Comparison of ENCODE assay signal across 1 cellular context in genomic region chr19:58300620-58301019, GRCh38.
TF ChIP-seq lines count a peak whose summit lies in the region.

No MANE protein-coding gene starts in this region.

TF ChIP-seq in SK-N-SH treated with all-trans-retinoic acid at 6 μM for 48 hours, 23 proteins besides CTCF, POLR2A, EP300 and RAD21 (continued from another document):
- no peak for TF ChIP-seq CSRNP3 (CRISPR knock-in tag; IDR thresholded peaks at IDR 0.05)
- no peak for TF ChIP-seq PATZ1 (CRISPR knock-in tag; IDR thresholded peaks at IDR 0.05; ENCODE audit: borderline replicate concordance)
- TF ChIP-seq CSDC2 (CRISPR knock-in tag; IDR thresholded peaks at IDR 0.05) = no peak
- TF ChIP-seq, protein P1, sequence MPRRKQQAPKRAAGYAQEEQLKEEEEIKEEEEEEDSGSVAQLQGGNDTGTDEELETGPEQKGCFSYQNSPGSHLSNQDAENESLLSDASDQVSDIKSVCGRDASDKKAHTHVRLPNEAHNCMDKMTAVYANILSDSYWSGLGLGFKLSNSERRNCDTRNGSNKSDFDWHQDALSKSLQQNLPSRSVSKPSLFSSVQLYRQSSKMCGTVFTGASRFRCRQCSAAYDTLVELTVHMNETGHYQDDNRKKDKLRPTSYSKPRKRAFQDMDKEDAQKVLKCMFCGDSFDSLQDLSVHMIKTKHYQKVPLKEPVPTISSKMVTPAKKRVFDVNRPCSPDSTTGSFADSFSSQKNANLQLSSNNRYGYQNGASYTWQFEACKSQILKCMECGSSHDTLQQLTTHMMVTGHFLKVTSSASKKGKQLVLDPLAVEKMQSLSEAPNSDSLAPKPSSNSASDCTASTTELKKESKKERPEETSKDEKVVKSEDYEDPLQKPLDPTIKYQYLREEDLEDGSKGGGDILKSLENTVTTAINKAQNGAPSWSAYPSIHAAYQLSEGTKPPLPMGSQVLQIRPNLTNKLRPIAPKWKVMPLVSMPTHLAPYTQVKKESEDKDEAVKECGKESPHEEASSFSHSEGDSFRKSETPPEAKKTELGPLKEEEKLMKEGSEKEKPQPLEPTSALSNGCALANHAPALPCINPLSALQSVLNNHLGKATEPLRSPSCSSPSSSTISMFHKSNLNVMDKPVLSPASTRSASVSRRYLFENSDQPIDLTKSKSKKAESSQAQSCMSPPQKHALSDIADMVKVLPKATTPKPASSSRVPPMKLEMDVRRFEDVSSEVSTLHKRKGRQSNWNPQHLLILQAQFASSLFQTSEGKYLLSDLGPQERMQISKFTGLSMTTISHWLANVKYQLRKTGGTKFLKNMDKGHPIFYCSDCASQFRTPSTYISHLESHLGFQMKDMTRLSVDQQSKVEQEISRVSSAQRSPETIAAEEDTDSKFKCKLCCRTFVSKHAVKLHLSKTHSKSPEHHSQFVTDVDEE (CRISPR knock-in tag; IDR thresholded peaks at IDR 0.05) = no peak
- no peak for TF ChIP-seq PPARA (CRISPR knock-in tag; IDR thresholded peaks at IDR 0.05; ENCODE audit: borderline replicate concordance)
- TF ChIP-seq, protein P2, sequence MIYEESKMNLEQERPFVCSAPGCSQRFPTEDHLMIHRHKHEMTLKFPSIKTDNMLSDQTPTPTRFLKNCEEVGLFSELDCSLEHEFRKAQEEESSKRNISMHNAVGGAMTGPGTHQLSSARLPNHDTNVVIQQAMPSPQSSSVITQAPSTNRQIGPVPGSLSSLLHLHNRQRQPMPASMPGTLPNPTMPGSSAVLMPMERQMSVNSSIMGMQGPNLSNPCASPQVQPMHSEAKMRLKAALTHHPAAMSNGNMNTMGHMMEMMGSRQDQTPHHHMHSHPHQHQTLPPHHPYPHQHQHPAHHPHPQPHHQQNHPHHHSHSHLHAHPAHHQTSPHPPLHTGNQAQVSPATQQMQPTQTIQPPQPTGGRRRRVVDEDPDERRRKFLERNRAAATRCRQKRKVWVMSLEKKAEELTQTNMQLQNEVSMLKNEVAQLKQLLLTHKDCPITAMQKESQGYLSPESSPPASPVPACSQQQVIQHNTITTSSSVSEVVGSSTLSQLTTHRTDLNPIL (CRISPR knock-in tag; IDR thresholded peaks at IDR 0.05; ENCODE audit: low read depth) = no peak
- TF ChIP-seq ESRRG (CRISPR knock-in tag; IDR thresholded peaks at IDR 0.05) = no peak
- TF ChIP-seq ARNTL (CRISPR knock-in tag; IDR thresholded peaks at IDR 0.05; ENCODE audit: borderline replicate concordance, low read depth) = no peak
- TF ChIP-seq GLIS3 (CRISPR knock-in tag; IDR thresholded peaks at IDR 0.05) = no peak
